In the genomic region with DNA sequence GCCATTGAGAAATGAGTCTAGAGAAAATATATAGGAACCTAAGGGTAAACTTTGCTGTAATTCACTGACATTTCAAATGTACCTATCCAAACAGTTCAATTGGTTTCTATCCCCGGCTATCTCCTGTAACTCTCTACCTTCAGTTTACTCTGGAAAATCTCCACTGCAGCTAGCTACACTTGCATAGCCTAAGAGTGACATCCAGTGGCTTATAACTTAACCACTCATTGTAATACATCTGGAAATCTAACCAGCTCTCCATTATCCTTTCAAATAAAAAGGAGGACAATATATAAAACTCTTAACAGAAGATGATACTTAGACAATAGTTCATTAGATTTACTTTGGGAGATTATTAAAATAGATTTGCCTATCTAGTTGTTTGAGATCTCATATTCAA, we compare ENCODE assay signal across 10 cellular contexts. TPM values are rescaled to one million over a fixed set of nuclear protein-coding genes. Genes with fewer than 3 reads are reported as not detected.
DNase-seq lines count a peak whose midpoint lies in the region; ATAC-seq and TF ChIP-seq lines count a peak whose summit lies in the region.
"Had no signal": no experiment of that assay in that cellular context is flagged by ENCODE, and none has a peak within 500 bp of the region (broad histone marks: within the 10 kb centered on the region; RNA-seq: fewer than 3 reads in every experiment).

No MANE protein-coding gene starts in this region.

- no peak overlapping the region for H3K23ac ChIP-seq in mesenchymal stem cell (ENCODE audit: low read length in 2 of 2)

- H3K18ac ChIP-seq in mesenchymal stem cell (ENCODE audit: low read depth in 1 of 2, low read length in 2 of 2), result no peak overlapping the region

- no peak overlapping the region for H2BK120ac ChIP-seq in mesenchymal stem cell (ENCODE audit: low read depth, low read length)

- H3K27me3 Mint-ChIP-seq in activated CD4-positive, alpha-beta T cell treated with anti-CD3 and anti-CD28 coated beads, Interleukin-2, amount 10 ng/mL, durations not matched to agents 7 days and 5 days, result peaks cover 59% of the 10 kb centered on the region

- H3K27ac Mint-ChIP-seq in activated CD4-positive, alpha-beta T cell treated with anti-CD3 and anti-CD28 coated beads, Interleukin-2, amount 10 ng/mL, durations not matched to agents 7 days and 5 days, result no peak overlapping the region
- H3K27ac Mint-ChIP-seq: activated T-helper 17 cell treated with anti-CD3 and anti-CD28 coated beads, Interleukin-2, amount 50 U/mL, for 72 hours had no signal

- H3K79me1 ChIP-seq in mesenchymal stem cell (replicated peaks; ENCODE audit: low read length, poor library complexity, severe bottlenecking), result no peaks in the 10 kb centered on the region

- CTCF ChIA-PET in activated CD4-positive, alpha-beta T cell treated with anti-CD3 and anti-CD28 coated beads, Interleukin-2, amount 10 ng/mL, durations not matched to agents 7 days and 5 days (lab: Charles Lee), result interaction anchor here (1.3 kb wide), 1 partner anchor 10 kb away, joined by 3 read pairs; no protein-coding TSS in a partner anchor

- H3K9me3 Mint-ChIP-seq in activated CD4-positive, alpha-beta T cell treated with anti-CD3 and anti-CD28 coated beads, Interleukin-2, amount 10 ng/mL, durations not matched to agents 7 days and 5 days, result no peaks in the 10 kb centered on the region
- H3K9me3 Mint-ChIP-seq: activated T-helper 17 cell treated with anti-CD3 and anti-CD28 coated beads, Interleukin-2, amount 50 U/mL, for 72 hours had no signal

- ATAC-seq in HG03571 (IDR thresholded peaks at IDR 0.05; ENCODE audit: unreplicated experiment), result no peak
- ATAC-seq: activated T-helper 17 cell treated with anti-CD3 and anti-CD28 coated beads, Interleukin-2, amount 50 U/mL, for 72 hours had no signal

- H2BK15ac ChIP-seq in mesenchymal stem cell (ENCODE audit: low read depth, poor library complexity, severe bottlenecking), result no peak overlapping the region

- POLR2A ChIA-PET in activated CD4-positive, alpha-beta T cell treated with anti-CD3 and anti-CD28 coated beads, Interleukin-2, amount 10 ng/mL, durations not matched to agents 7 days and 5 days (lab: Charles Lee), result no interaction called here

- peaks cover under 1% of the 10 kb centered on the region for H3K9me3 ChIP-seq in mesenchymal stem cell (ENCODE audit: control insufficient read depth, low read length)

- peak overlapping the region; percentile 58 for H3K9ac ChIP-seq in mesenchymal stem cell (ENCODE audit: low read length)

- H3K4me3 Mint-ChIP-seq in activated CD4-positive, alpha-beta T cell treated with anti-CD3 and anti-CD28 coated beads, Interleukin-2, amount 10 ng/mL, durations not matched to agents 7 days and 5 days, result no peak overlapping the region
- H3K4me3 Mint-ChIP-seq: activated T-helper 17 cell treated with anti-CD3 and anti-CD28 coated beads, Interleukin-2, amount 50 U/mL, for 72 hours had no signal

- no peak overlapping the region for H3K4me3 ChIP-seq in mesenchymal stem cell (ENCODE audit: insufficient read depth in 1 of 2, low read depth in 1 of 2, low read length in 2 of 2)

- TF ChIP-seq CTCF in C4-2B (conservative IDR thresholded peaks at IDR 0.05), result peak; percentile 63

- H2BK5ac ChIP-seq in mesenchymal stem cell (ENCODE audit: low read depth, low read length, poor library complexity, severe bottlenecking), result no peak overlapping the region

- H4K8ac ChIP-seq in mesenchymal stem cell (ENCODE audit: low read length), result no peak overlapping the region

- no peak overlapping the region for H3K4me2 ChIP-seq in mesenchymal stem cell (ENCODE audit: low read length, poor library complexity, severe bottlenecking)

- H3K27ac ChIP-seq in C4-2B (no peak overlapping the region), mesenchymal stem cell (ENCODE audit: low read length, poor library complexity, severe bottlenecking) (no peak overlapping the region)

- no peaks in the 10 kb centered on the region for H3K4me1 Mint-ChIP-seq in activated CD4-positive, alpha-beta T cell treated with anti-CD3 and anti-CD28 coated beads, Interleukin-2, amount 10 ng/mL, durations not matched to agents 7 days and 5 days
- H3K4me1 Mint-ChIP-seq: activated T-helper 17 cell treated with anti-CD3 and anti-CD28 coated beads, Interleukin-2, amount 50 U/mL, for 72 hours had no signal

- H3K36me3 Mint-ChIP-seq in activated CD4-positive, alpha-beta T cell treated with anti-CD3 and anti-CD28 coated beads, Interleukin-2, amount 10 ng/mL, durations not matched to agents 7 days and 5 days (ENCODE audit: low read depth), result no peaks in the 10 kb centered on the region

- H3K4me1 ChIP-seq in mesenchymal stem cell (ENCODE audit: control insufficient read depth, insufficient read depth, low read depth, low read length), result no peaks in the 10 kb centered on the region

- no peak overlapping the region for H3K14ac ChIP-seq in mesenchymal stem cell (ENCODE audit: low read length in 2 of 2)

- DNase-seq in LHCN-M2 (ENCODE audit: low read depth) (peak; percentile 17), cerebellar cortex (ENCODE audit: low spot score) (peak; percentile 59), mesenchymal stem cell (peak; percentile 18), NCI-H748 treated with DMSO at 0.1 percent for 48 hours (lab: John Stamatoyannopoulos, UW) (no peak), foreskin melanocyte (no peak)
- DNase-seq in activated CD4-positive, alpha-beta T cell treated with anti-CD3 and anti-CD28 coated beads, Interleukin-2, amount 10 ng/mL, durations not matched to agents 7 days and 5 days, result no peak
- DNase-seq: NCI-H1436 treated with DMSO at 0.1 percent for 48 hours had no signal

- no peak overlapping the region for H2AK5ac ChIP-seq in mesenchymal stem cell (ENCODE audit: low read length, severe bottlenecking)

- no peak overlapping the region for H2BK12ac ChIP-seq in mesenchymal stem cell (ENCODE audit: low read length in 2 of 2)

- H4K91ac ChIP-seq in mesenchymal stem cell (ENCODE audit: low read length), result no peak overlapping the region

- no peak overlapping the region for H2AFZ ChIP-seq in mesenchymal stem cell (ENCODE audit: low read depth, low read length)

- H3K27me3 ChIP-seq in mesenchymal stem cell (ENCODE audit: control insufficient read depth in 1 of 2, insufficient read depth in 1 of 2, low read length in 2 of 2), result peaks cover 0 to 7% of the 10 kb centered on the region in 2 experiments

- H3K36me3 ChIP-seq in mesenchymal stem cell (ENCODE audit: control insufficient read depth in 1 of 2, insufficient read depth in 2 of 2, low read depth in 1 of 2, low read length in 2 of 2), result no peaks in the 10 kb centered on the region

- no peak overlapping the region for H3K4ac ChIP-seq in mesenchymal stem cell (ENCODE audit: low read depth in 1 of 2, low read length in 2 of 2)

- 44% methylated on average over 1 of the region's 1 CpG for WGBS in mesenchymal stem cell

RNA-seq across cellular contexts. Expression of a gene that starts 35.3 kb away (rescaled TPM):
- 117 and 154 TPM in 2 replicates for total RNA-seq in LHCN-M2 (2014; rRNA removed)
- polyA plus RNA-seq in LHCN-M2 (2012), result 30.4 TPM
- polyA plus RNA-seq in mesenchymal stem cell (2013, experiment 1 of 2), result 27.2 TPM
- 25.2 TPM for polyA plus RNA-seq in mesenchymal stem cell (2013, experiment 2 of 2)
- 10 to 100 TPM; 45.7 to 60.0 TPM for total RNA-seq in activated CD4-positive, alpha-beta T cell treated with anti-CD3 and anti-CD28 coated beads, Interleukin-2, amount 10 ng/mL, durations not matched to agents 7 days and 5 days

Comparison
In these comparisons a context has a peak if more than half of its experiments do, and no peak if none do; other contexts are left out.
1. DNase-seq: peak in LHCN-M2 (single experiment), cerebellar cortex (single experiment) and mesenchymal stem cell (single experiment); none in NCI-H748 treated with DMSO at 0.1 percent for 48 hours (single experiment), foreskin melanocyte (single experiment) and activated CD4-positive, alpha-beta T cell treated with anti-CD3 and anti-CD28 coated beads, Interleukin-2, amount 10 ng/mL, durations not matched to agents 7 days and 5 days (single experiment).